ENCODE assay signal across 1 cellular context in genomic region chr1:37479255-37480124, GRCh38.
TF ChIP-seq lines count a peak whose summit lies in the region.

No MANE protein-coding gene starts in this region.

TF ChIP-seq in K562, 482 proteins besides CTCF, POLR2A, EP300 and RAD21 (continued from another document and continues in another):
- TF ChIP-seq, protein P1, sequence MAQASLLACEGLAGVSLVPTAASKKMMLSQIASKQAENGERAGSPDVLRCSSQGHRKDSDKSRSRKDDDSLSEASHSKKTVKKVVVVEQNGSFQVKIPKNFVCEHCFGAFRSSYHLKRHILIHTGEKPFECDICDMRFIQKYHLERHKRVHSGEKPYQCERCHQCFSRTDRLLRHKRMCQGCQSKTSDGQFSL (CRISPR knock-in tag; IDR thresholded peaks at IDR 0.05): no peak; the same call in 1 of the 2 replicates
- TF ChIP-seq, protein P1 (tag; IDR thresholded peaks at IDR 0.05): no peak
- TF ChIP-seq RFX7 (CRISPR knock-in tag; IDR thresholded peaks at IDR 0.05) (no peak), CC2D1A (IDR thresholded peaks at IDR 0.05) (no peak), TSC22D4 (tag; IDR thresholded peaks at IDR 0.05) (no peak), E2F5 (CRISPR knock-in tag; IDR thresholded peaks at IDR 0.05) (0 out of 2 replicates have a peak, but pooled peaks have one; percentile 49), ATF4 (CRISPR knock-in tag; IDR thresholded peaks at IDR 0.05) (no peak), RFX5 (IDR thresholded peaks at IDR 0.05; ENCODE audit: low read depth, low read length) (no peak), ZNF766 (CRISPR knock-in tag; conservative IDR thresholded peaks at IDR 0.05) (no peak), ZNF384 (IDR thresholded peaks at IDR 0.05; ENCODE audit: low read depth, low read length) (no peak), ZNF75A (CRISPR knock-in tag; IDR thresholded peaks at IDR 0.05) (no peak), TCF7L2 (IDR thresholded peaks at IDR 0.05; ENCODE audit: low read depth, low read length) (no peak), SRSF9 (IDR thresholded peaks at IDR 0.05; ENCODE audit: borderline replicate concordance, low read depth, low read length) (no peak), CHD4 (IDR thresholded peaks at IDR 0.05; ENCODE audit: insufficient read depth, insufficient replicate concordance, low read depth, low read length, poor library complexity, severe bottlenecking) (no peak), ZFP36 (IDR thresholded peaks at IDR 0.05; ENCODE audit: low read depth, low read length, partially characterized antibody) (peak; percentile 10), ZFP1 (CRISPR knock-in tag; IDR thresholded peaks at IDR 0.05) (no peak), SRF (CRISPR knock-in tag; IDR thresholded peaks at IDR 0.05) (peak in 1 of 2 experiments; percentile 59; a peak in 1 of 4 replicates), SNIP1 (IDR thresholded peaks at IDR 0.05; ENCODE audit: low read depth) (no peak), CXXC5 (CRISPR knock-in tag; IDR thresholded peaks at IDR 0.05) (peak; percentile 59), NONO (IDR thresholded peaks at IDR 0.05; ENCODE audit: low read depth in 2 of 2, low read length in 1 of 2) (no peak; a peak in 1 of 4 replicates), E2F4 (CRISPR knock-in tag; IDR thresholded peaks at IDR 0.05; ENCODE audit: low read depth) (no peak), TAF9B (IDR thresholded peaks at IDR 0.05; ENCODE audit: partially characterized antibody) (no peak), ETV1 (tag; conservative IDR thresholded peaks at IDR 0.05; ENCODE audit: low read depth) (no peak), EWSR1 (IDR thresholded peaks at IDR 0.05; ENCODE audit: borderline replicate concordance, low read depth, partially characterized antibody) (no peak), SMAD3 (CRISPR knock-in tag; conservative IDR thresholded peaks at IDR 0.05) (no peak), NR4A1 (CRISPR knock-in tag; IDR thresholded peaks at IDR 0.05) (no peak; the same call in 1 of the 2 replicates), NR4A1 (tag; IDR thresholded peaks at IDR 0.05) (0 out of 2 replicates have a peak, but pooled peaks have one; percentile 45), PHF8 (IDR thresholded peaks at IDR 0.05; ENCODE audit: borderline replicate concordance, low read length) (peak; percentile 50; the same call in 1 of the 2 replicates), ZNF668 (CRISPR knock-in tag; IDR thresholded peaks at IDR 0.05) (no peak), ZBTB49 (CRISPR knock-in tag; IDR thresholded peaks at IDR 0.05; ENCODE audit: borderline replicate concordance) (no peak), PCBP1 (IDR thresholded peaks at IDR 0.05; ENCODE audit: low read depth, low read length, poor library complexity, severe bottlenecking) (no peak), GATAD2B (IDR thresholded peaks at IDR 0.05; ENCODE audit: borderline replicate concordance) (no peak), ZNF511 (CRISPR knock-in tag; IDR thresholded peaks at IDR 0.05) (0 out of 2 replicates have a peak, but pooled peaks have one; percentile 60), ZBTB1 (CRISPR knock-in tag; IDR thresholded peaks at IDR 0.05; ENCODE audit: borderline replicate concordance, low read depth) (no peak), BRCA1 (IDR thresholded peaks at IDR 0.05) (no peak), BRCA1 (CRISPR knock-in tag; IDR thresholded peaks at IDR 0.05) (no peak), SREBF1 (IDR thresholded peaks at IDR 0.05; ENCODE audit: borderline replicate concordance, low read depth, low read length) (no peak), GATA2 (CRISPR knock-in tag; IDR thresholded peaks at IDR 0.05) (no peak), MAZ (CRISPR knock-in tag; conservative IDR thresholded peaks at IDR 0.05 in 1 of 2, IDR thresholded peaks at IDR 0.05 in 1 of 2) (peak; percentile 93 to 99), FOXA3 (CRISPR knock-in tag; conservative IDR thresholded peaks at IDR 0.05 in 1 of 2, IDR thresholded peaks at IDR 0.05 in 1 of 2) (peak in 1 of 2 experiments; percentile 92; a peak in 3 of 4 replicates), PCBP2 (IDR thresholded peaks at IDR 0.05; ENCODE audit: low read depth, low read length, poor library complexity, severe bottlenecking) (no peak), RBM14 (IDR thresholded peaks at IDR 0.05; ENCODE audit: borderline replicate concordance, insufficient read depth, low read depth, low read length) (no peak), ZNF707 (CRISPR knock-in tag; conservative IDR thresholded peaks at IDR 0.05) (no peak), CTBP1 (IDR thresholded peaks at IDR 0.05; ENCODE audit: borderline replicate concordance) (peak; percentile 85; the same call in 1 of the 2 replicates)
- TF ChIP-seq, protein P2, sequence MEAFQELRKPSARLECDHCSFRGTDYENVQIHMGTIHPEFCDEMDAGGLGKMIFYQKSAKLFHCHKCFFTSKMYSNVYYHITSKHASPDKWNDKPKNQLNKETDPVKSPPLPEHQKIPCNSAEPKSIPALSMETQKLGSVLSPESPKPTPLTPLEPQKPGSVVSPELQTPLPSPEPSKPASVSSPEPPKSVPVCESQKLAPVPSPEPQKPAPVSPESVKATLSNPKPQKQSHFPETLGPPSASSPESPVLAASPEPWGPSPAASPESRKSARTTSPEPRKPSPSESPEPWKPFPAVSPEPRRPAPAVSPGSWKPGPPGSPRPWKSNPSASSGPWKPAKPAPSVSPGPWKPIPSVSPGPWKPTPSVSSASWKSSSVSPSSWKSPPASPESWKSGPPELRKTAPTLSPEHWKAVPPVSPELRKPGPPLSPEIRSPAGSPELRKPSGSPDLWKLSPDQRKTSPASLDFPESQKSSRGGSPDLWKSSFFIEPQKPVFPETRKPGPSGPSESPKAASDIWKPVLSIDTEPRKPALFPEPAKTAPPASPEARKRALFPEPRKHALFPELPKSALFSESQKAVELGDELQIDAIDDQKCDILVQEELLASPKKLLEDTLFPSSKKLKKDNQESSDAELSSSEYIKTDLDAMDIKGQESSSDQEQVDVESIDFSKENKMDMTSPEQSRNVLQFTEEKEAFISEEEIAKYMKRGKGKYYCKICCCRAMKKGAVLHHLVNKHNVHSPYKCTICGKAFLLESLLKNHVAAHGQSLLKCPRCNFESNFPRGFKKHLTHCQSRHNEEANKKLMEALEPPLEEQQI (IDR thresholded peaks at IDR 0.05): no peak
- TF ChIP-seq, protein P3, sequence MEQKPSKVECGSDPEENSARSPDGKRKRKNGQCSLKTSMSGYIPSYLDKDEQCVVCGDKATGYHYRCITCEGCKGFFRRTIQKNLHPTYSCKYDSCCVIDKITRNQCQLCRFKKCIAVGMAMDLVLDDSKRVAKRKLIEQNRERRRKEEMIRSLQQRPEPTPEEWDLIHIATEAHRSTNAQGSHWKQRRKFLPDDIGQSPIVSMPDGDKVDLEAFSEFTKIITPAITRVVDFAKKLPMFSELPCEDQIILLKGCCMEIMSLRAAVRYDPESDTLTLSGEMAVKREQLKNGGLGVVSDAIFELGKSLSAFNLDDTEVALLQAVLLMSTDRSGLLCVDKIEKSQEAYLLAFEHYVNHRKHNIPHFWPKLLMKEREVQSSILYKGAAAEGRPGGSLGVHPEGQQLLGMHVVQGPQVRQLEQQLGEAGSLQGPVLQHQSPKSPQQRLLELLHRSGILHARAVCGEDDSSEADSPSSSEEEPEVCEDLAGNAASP (IDR thresholded peaks at IDR 0.05): no peak
- TF ChIP-seq, protein P4, sequence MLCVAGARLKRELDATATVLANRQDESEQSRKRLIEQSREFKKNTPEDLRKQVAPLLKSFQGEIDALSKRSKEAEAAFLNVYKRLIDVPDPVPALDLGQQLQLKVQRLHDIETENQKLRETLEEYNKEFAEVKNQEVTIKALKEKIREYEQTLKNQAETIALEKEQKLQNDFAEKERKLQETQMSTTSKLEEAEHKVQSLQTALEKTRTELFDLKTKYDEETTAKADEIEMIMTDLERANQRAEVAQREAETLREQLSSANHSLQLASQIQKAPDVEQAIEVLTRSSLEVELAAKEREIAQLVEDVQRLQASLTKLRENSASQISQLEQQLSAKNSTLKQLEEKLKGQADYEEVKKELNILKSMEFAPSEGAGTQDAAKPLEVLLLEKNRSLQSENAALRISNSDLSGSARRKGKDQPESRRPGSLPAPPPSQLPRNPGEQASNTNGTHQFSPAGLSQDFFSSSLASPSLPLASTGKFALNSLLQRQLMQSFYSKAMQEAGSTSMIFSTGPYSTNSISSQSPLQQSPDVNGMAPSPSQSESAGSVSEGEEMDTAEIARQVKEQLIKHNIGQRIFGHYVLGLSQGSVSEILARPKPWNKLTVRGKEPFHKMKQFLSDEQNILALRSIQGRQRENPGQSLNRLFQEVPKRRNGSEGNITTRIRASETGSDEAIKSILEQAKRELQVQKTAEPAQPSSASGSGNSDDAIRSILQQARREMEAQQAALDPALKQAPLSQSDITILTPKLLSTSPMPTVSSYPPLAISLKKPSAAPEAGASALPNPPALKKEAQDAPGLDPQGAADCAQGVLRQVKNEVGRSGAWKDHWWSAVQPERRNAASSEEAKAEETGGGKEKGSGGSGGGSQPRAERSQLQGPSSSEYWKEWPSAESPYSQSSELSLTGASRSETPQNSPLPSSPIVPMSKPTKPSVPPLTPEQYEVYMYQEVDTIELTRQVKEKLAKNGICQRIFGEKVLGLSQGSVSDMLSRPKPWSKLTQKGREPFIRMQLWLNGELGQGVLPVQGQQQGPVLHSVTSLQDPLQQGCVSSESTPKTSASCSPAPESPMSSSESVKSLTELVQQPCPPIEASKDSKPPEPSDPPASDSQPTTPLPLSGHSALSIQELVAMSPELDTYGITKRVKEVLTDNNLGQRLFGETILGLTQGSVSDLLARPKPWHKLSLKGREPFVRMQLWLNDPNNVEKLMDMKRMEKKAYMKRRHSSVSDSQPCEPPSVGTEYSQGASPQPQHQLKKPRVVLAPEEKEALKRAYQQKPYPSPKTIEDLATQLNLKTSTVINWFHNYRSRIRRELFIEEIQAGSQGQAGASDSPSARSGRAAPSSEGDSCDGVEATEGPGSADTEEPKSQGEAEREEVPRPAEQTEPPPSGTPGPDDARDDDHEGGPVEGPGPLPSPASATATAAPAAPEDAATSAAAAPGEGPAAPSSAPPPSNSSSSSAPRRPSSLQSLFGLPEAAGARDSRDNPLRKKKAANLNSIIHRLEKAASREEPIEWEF (CRISPR knock-in tag; IDR thresholded peaks at IDR 0.05): no peak
- TF ChIP-seq, protein P5, sequence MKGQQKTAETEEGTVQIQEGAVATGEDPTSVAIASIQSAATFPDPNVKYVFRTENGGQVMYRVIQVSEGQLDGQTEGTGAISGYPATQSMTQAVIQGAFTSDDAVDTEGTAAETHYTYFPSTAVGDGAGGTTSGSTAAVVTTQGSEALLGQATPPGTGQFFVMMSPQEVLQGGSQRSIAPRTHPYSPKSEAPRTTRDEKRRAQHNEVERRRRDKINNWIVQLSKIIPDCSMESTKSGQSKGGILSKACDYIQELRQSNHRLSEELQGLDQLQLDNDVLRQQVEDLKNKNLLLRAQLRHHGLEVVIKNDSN (CRISPR knock-in tag; IDR thresholded peaks at IDR 0.05): no peak
